ENCODE assay signal across 8 cellular contexts in genomic region chr7:77351539-77352004, GRCh38.
DNase-seq lines count a peak whose midpoint lies in the region; ATAC-seq, FAIRE-seq and TF ChIP-seq lines count a peak whose summit lies in the region.

No MANE protein-coding gene starts in this region.

- no peaks in the 10 kb centered on the region for H3K9me3 Mint-ChIP-seq in activated T-cell treated with anti-CD3 and anti-CD28 coated beads, Interleukin-2, amount 50 U/mL, for 24 hours
- H3K9me3 Mint-ChIP-seq in memory B cell: no peaks in the 10 kb centered on the region

- DNase-seq in GM12891 (ENCODE audit: insufficient read length, low spot score) (peak; percentile 33), NAMALWA (ENCODE audit: low spot score) (peak; percentile 47), memory B cell (ENCODE audit: low spot score in 2 of 2) (peak; percentile 20), dorsolateral prefrontal cortex (no peak), SW480 (ENCODE audit: low spot score) (no peak), A172 (ENCODE audit: low spot score) (no peak)
- peak; percentile 72 for DNase-seq in activated T-cell treated with anti-CD3 and anti-CD28 coated beads, Interleukin-2, amount 50 U/mL, for 24 hours

- peaks cover 54% of the 10 kb centered on the region for H3K4me1 Mint-ChIP-seq in activated T-cell treated with anti-CD3 and anti-CD28 coated beads, Interleukin-2, amount 50 U/mL, for 24 hours (ENCODE audit: low read depth)
- H3K4me1 Mint-ChIP-seq in memory B cell: peaks cover 19% of the 10 kb centered on the region

- H3K27ac ChIP-seq in dorsolateral prefrontal cortex: peak overlapping the region in 3 of 59 donors; percentile 1 to 9 (median 8)

- H3K4me3 ChIP-seq in dorsolateral prefrontal cortex: no peak overlapping the region

- H3K27ac Mint-ChIP-seq in activated T-cell treated with anti-CD3 and anti-CD28 coated beads, Interleukin-2, amount 50 U/mL, for 24 hours: peak overlapping the region; percentile 92
- H3K27ac Mint-ChIP-seq in memory B cell: peak overlapping the region; percentile 89

- peak overlapping the region; percentile 65 for H3K4me3 Mint-ChIP-seq in activated T-cell treated with anti-CD3 and anti-CD28 coated beads, Interleukin-2, amount 50 U/mL, for 24 hours
- H3K4me3 Mint-ChIP-seq in memory B cell: peak overlapping the region; percentile 72

- no peak for TF ChIP-seq CTCF in dorsolateral prefrontal cortex (IDR thresholded peaks at IDR 0.05 in 54 of 56, conservative IDR thresholded peaks at IDR 0.05 in 2 of 56; ENCODE audit: low read depth in 1 of 56, partially characterized antibody in 56 of 56)

- peak; percentile 97 for FAIRE-seq in GM12891 (lab: Jason Lieb, UNC)

- H3K27me3 Mint-ChIP-seq in activated T-cell treated with anti-CD3 and anti-CD28 coated beads, Interleukin-2, amount 50 U/mL, for 24 hours: no peaks in the 10 kb centered on the region
- H3K27me3 Mint-ChIP-seq in memory B cell: no peaks in the 10 kb centered on the region

- H3K27me3 ChIP-seq in dorsolateral prefrontal cortex: no peaks in the 10 kb centered on the region

- 0 out of 2 replicates have a peak, but pooled peaks have one; percentile 59 for TF ChIP-seq POLR2A in GM12891 (IDR thresholded peaks at IDR 0.05; ENCODE audit: low read depth, low read length)

- intact Hi-C loops in dorsolateral prefrontal cortex (cut with DNase I): no loop called here

- ATAC-seq in GM21737 (IDR thresholded peaks at IDR 0.05; ENCODE audit: unreplicated experiment) (peak; percentile 90), memory B cell (ENCODE audit: low read depth) (peak; percentile 94)

- H3K36me3 Mint-ChIP-seq in activated T-cell treated with anti-CD3 and anti-CD28 coated beads, Interleukin-2, amount 50 U/mL, for 24 hours (ENCODE audit: low read depth): no peaks in the 10 kb centered on the region
- peaks cover 10% of the 10 kb centered on the region for H3K36me3 Mint-ChIP-seq in memory B cell

TF ChIP-seq in GM12891, 5 proteins besides CTCF, POLR2A, EP300 and RAD21:
- TF ChIP-seq SPI1 (IDR thresholded peaks at IDR 0.05; ENCODE audit: low read depth, low read length): peak; percentile 72
- TF ChIP-seq POLR2AphosphoS5 (IDR thresholded peaks at IDR 0.05; ENCODE audit: low read depth, low read length): peak; percentile 57
- TF ChIP-seq TAF1 (IDR thresholded peaks at IDR 0.05; ENCODE audit: low read depth, low read length): 0 out of 2 replicates have a peak, but pooled peaks have one; percentile 34
- TF ChIP-seq PAX5 (IDR thresholded peaks at IDR 0.05; ENCODE audit: insufficient read depth, low read length, severe bottlenecking): no peak
- peak; percentile 89 for TF ChIP-seq POU2F2 (IDR thresholded peaks at IDR 0.05; ENCODE audit: low read depth, low read length)

Comparison
In these comparisons a context has a peak if more than half of its experiments do, and no peak if none do; other contexts are left out.
1. DNase-seq: peak in GM12891 (single experiment), NAMALWA (single experiment), activated T-cell treated with anti-CD3 and anti-CD28 coated beads, Interleukin-2, amount 50 U/mL, for 24 hours (single experiment) and memory B cell (2 of 2); none in dorsolateral prefrontal cortex (0 of 10), SW480 (single experiment) and A172 (single experiment).